Comparison of ENCODE assay signal across 1 cellular context in genomic region chr17:43530303-43531081, GRCh38.
TF ChIP-seq lines count a peak whose summit lies in the region.

No MANE protein-coding gene starts in this region.

TF ChIP-seq in K562, 482 proteins besides CTCF, POLR2A, EP300 and RAD21 (continues in another document):
- TF ChIP-seq ZHX1 (conservative IDR thresholded peaks at IDR 0.05; ENCODE audit: low read length): 0 out of 2 replicates have a peak, but pooled peaks have one; percentile 48
- no peak for TF ChIP-seq PBX2 (CRISPR knock-in tag; IDR thresholded peaks at IDR 0.05; ENCODE audit: low read depth)
- TF ChIP-seq PBX2 (tag; conservative IDR thresholded peaks at IDR 0.05; ENCODE audit: low read depth): no peak
- peak; percentile 18 to 54; a peak in 2 of 4 replicates for TF ChIP-seq MNT (conservative IDR thresholded peaks at IDR 0.05)
- TF ChIP-seq ETV5 (CRISPR knock-in tag; IDR thresholded peaks at IDR 0.05; ENCODE audit: low read depth): peak; percentile 46; the same call in 1 of the 2 replicates
- no peak for TF ChIP-seq CBX1 (IDR thresholded peaks at IDR 0.05; ENCODE audit: low read depth)
- 0 out of 2 replicates have a peak, but pooled peaks have one; percentile 33 for TF ChIP-seq JUND (IDR thresholded peaks at IDR 0.05; ENCODE audit: borderline replicate concordance, low read depth, low read length)
- TF ChIP-seq JUND (tag; IDR thresholded peaks at IDR 0.05; ENCODE audit: borderline replicate concordance, low read depth, low read length): peak; percentile 32; the same call in 1 of the 3 replicates
- TF ChIP-seq FOXA3 (CRISPR knock-in tag; conservative IDR thresholded peaks at IDR 0.05 in 1 of 2, IDR thresholded peaks at IDR 0.05 in 1 of 2): 0 out of 4 replicates have a peak, but pooled peaks of 1 of the 2 experiments have one; percentile 19
- peak; percentile 53; the same call in 1 of the 2 replicates for TF ChIP-seq ATF6 (CRISPR knock-in tag; IDR thresholded peaks at IDR 0.05)
- peak; percentile 20 to 93 (median 76) for TF ChIP-seq YY1 (IDR thresholded peaks at IDR 0.05; ENCODE audit: borderline replicate concordance in 1 of 3, control insufficient read depth in 1 of 3, extremely low read depth in 1 of 3, insufficient read depth in 3 of 3, insufficient read length in 1 of 3, insufficient replicate concordance in 2 of 3, low read depth in 1 of 3, low read length in 2 of 3)
- peak; percentile 40; the same call in 1 of the 2 replicates for TF ChIP-seq MYNN (IDR thresholded peaks at IDR 0.05)
- TF ChIP-seq MYNN (CRISPR knock-in tag; IDR thresholded peaks at IDR 0.05): no peak
- TF ChIP-seq NR2C2 (CRISPR knock-in tag; IDR thresholded peaks at IDR 0.05): no peak
- TF ChIP-seq NR2C2 (tag; IDR thresholded peaks at IDR 0.05): peak; percentile 68
- TF ChIP-seq DACH1 (IDR thresholded peaks at IDR 0.05; ENCODE audit: partially characterized antibody): peak; percentile 71
- TF ChIP-seq VEZF1 (CRISPR knock-in tag; IDR thresholded peaks at IDR 0.05): peak; percentile 85
- 0 out of 4 replicates have a peak, but pooled peaks of 1 of the 2 experiments have one; percentile 35 for TF ChIP-seq SIN3A (IDR thresholded peaks at IDR 0.05; ENCODE audit: borderline replicate concordance in 2 of 2, control insufficient read depth in 1 of 2, low read depth in 2 of 2, low read length in 2 of 2)
- TF ChIP-seq CHD2 (IDR thresholded peaks at IDR 0.05; ENCODE audit: low read depth, low read length): peak; percentile 58
- no peak for TF ChIP-seq SMARCA4 (IDR thresholded peaks at IDR 0.05)
- TF ChIP-seq SUPT5H (IDR thresholded peaks at IDR 0.05): peak; percentile 67
- peak; percentile 14 to 62; a peak in 2 of 4 replicates for TF ChIP-seq TEAD1 (CRISPR knock-in tag; IDR thresholded peaks at IDR 0.05)
- peak; percentile 41 for TF ChIP-seq DPF2 (IDR thresholded peaks at IDR 0.05)
- TF ChIP-seq ZBTB40 (IDR thresholded peaks at IDR 0.05): peak; percentile 55; the same call in 1 of the 2 replicates
- TF ChIP-seq ZBTB40 (CRISPR knock-in tag; IDR thresholded peaks at IDR 0.05): no peak
- TF ChIP-seq RBFOX2 (IDR thresholded peaks at IDR 0.05; ENCODE audit: low read depth, low read length): peak; percentile 42; the same call in 1 of the 2 replicates
- peak; percentile 90 for TF ChIP-seq KAT8 (IDR thresholded peaks at IDR 0.05; ENCODE audit: low read depth)
- peak; percentile 18; the same call in 1 of the 2 replicates for TF ChIP-seq CREM (IDR thresholded peaks at IDR 0.05; ENCODE audit: low read depth)
- no peak for TF ChIP-seq CHAMP1 (IDR thresholded peaks at IDR 0.05)
- TF ChIP-seq MAFF (IDR thresholded peaks at IDR 0.05; ENCODE audit: low read length): no peak
